23 cellular contexts compared by ENCODE assay signal in the genomic region with DNA sequence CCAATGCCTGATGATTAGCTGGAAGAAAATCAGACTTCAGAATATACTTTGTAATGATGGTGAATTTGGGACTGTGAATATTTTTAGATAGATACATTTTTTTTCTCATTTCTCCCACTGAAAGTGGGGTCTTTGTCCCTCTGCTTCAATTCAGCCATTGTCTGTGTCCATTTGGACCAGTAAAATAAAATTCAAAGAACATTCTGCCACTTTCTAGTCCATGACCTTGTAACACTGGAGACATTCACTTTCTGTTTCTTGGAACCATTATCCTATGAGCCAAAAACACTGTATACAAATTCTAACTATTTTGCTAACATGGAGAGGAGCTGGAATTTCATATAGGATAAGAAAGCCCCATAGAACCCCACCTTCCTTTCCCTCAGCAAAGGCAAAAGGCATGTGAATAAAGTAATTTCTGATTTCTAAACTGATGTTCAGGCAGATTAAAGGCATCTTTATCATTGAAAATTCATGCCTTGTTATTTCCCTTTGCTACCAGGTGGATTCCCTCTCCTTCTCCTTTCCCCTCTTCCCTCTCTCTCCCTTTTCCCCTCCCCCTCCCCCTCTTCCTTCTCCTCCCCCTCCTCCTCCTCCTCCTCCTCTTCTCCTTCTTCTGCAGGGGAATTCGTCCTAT.
"Had no signal": no experiment of that assay in that cellular context is flagged by ENCODE, and none has a peak within 500 bp of the region (broad histone marks: within the 10 kb centered on the region; RNA-seq: fewer than 3 reads in every experiment).

No MANE protein-coding gene starts in this region.

- H2AFZ ChIP-seq: neural progenitor cell had no signal

- H3K27me3 Mint-ChIP-seq: dendritic cell treated with granulocyte-macrophage colony-stimulating factor and Interleukin-4, amounts not matched to agents 40 ng/mL and 50 ng/mL, for 4 days; stimulated activated naive B cell treated with anti-CD40 and anti-IgM and Interleukin-4, amounts not matched to agents 10 μg/mL and 1 μg/mL and 100 μg/mL, for 72 hours; stimulated activated naive CD8-positive, alpha-beta T cell treated with anti-CD3 and anti-CD28 coated beads, Interleukin-15, amount 100 ng/mL, for 72 hours had no signal

- H3K4me1 Mint-ChIP-seq: endodermal cell; natural killer cell; neural progenitor cell; stimulated activated naive B cell treated with anti-CD40 and anti-IgM and Interleukin-4, amounts not matched to agents 10 μg/mL and 1 μg/mL and 100 μg/mL, for 72 hours; stimulated activated naive CD8-positive, alpha-beta T cell treated with anti-CD3 and anti-CD28 coated beads, Interleukin-15, amount 100 ng/mL, for 72 hours had no signal

- H3K4me1 ChIP-seq: heart left ventricle, neural progenitor cell, prostate gland, spleen had no signal

- H3K36me3 Mint-ChIP-seq: neural progenitor cell; stimulated activated naive B cell treated with anti-CD40 and anti-IgM and Interleukin-4, amounts not matched to agents 10 μg/mL and 1 μg/mL and 100 μg/mL, for 72 hours had no signal

- DNase-seq: effector CD4-positive, alpha-beta T cell; endodermal cell; erythroblast; foreskin melanocyte; heart left ventricle; islet precursor cell; mammary epithelial cell; natural killer cell; ovary; retina; spleen; stimulated activated CD4-positive, alpha-beta T cell treated with anti-CD3 and anti-CD28 coated beads, Interleukin-15, amount 100 ng/mL, for 24 hours; stimulated activated CD4-positive, alpha-beta T cell treated with anti-CD3 and anti-CD28 coated beads, Interleukin-1b, Interleukin-23, amount 100 ng/mL, for 48 hours; stimulated activated CD4-positive, alpha-beta T cell treated with anti-CD3 and anti-CD28 coated beads, Interleukin-4, amount 100 ng/mL, for 4 hours; stimulated activated naive B cell treated with anti-CD40 and anti-IgM and Interleukin-4, amounts not matched to agents 10 μg/mL and 1 μg/mL and 100 μg/mL, for 72 hours; stimulated activated naive CD8-positive, alpha-beta T cell treated with anti-CD3 and anti-CD28 coated beads, Interleukin-15, amount 100 ng/mL, for 72 hours; trophoblast cell had no signal

- ATAC-seq: heart left ventricle; left lobe of liver; natural killer cell; sciatic nerve; stimulated activated naive B cell treated with anti-CD40 and anti-IgM and Interleukin-4, amounts not matched to agents 10 μg/mL and 1 μg/mL and 100 μg/mL, for 72 hours; stimulated activated naive CD8-positive, alpha-beta T cell treated with anti-CD3 and anti-CD28 coated beads, Interleukin-15, amount 100 ng/mL, for 72 hours had no signal

- H3K9me3 Mint-ChIP-seq: dendritic cell treated with granulocyte-macrophage colony-stimulating factor and Interleukin-4, amounts not matched to agents 40 ng/mL and 50 ng/mL, for 4 days; endodermal cell; neural progenitor cell had no signal

- H3K9ac ChIP-seq: neural progenitor cell had no signal

- H3K27ac Mint-ChIP-seq: dendritic cell treated with granulocyte-macrophage colony-stimulating factor and Interleukin-4, amounts not matched to agents 40 ng/mL and 50 ng/mL, for 4 days; endodermal cell; natural killer cell; neural progenitor cell; stimulated activated naive B cell treated with anti-CD40 and anti-IgM and Interleukin-4, amounts not matched to agents 10 μg/mL and 1 μg/mL and 100 μg/mL, for 72 hours; stimulated activated naive CD8-positive, alpha-beta T cell treated with anti-CD3 and anti-CD28 coated beads, Interleukin-15, amount 100 ng/mL, for 72 hours had no signal

- FAIRE-seq: endothelial cell of umbilical vein had no signal

- H3K27ac ChIP-seq: heart left ventricle, neural progenitor cell, ovary, prostate gland, spleen had no signal

- H3K36me3 ChIP-seq: heart left ventricle, neural progenitor cell, ovary, prostate gland, spleen had no signal

- H3K9me3 ChIP-seq: heart left ventricle, ovary, prostate gland had no signal

- H3K4me3 Mint-ChIP-seq: dendritic cell treated with granulocyte-macrophage colony-stimulating factor and Interleukin-4, amounts not matched to agents 40 ng/mL and 50 ng/mL, for 4 days; endodermal cell; natural killer cell; neural progenitor cell; stimulated activated naive B cell treated with anti-CD40 and anti-IgM and Interleukin-4, amounts not matched to agents 10 μg/mL and 1 μg/mL and 100 μg/mL, for 72 hours; stimulated activated naive CD8-positive, alpha-beta T cell treated with anti-CD3 and anti-CD28 coated beads, Interleukin-15, amount 100 ng/mL, for 72 hours had no signal

- H3K4me3 ChIP-seq: heart left ventricle, neural progenitor cell, ovary, prostate gland, spleen had no signal

- H3K4me2 ChIP-seq: neural progenitor cell had no signal

- H3K27me3 ChIP-seq: heart left ventricle, neural progenitor cell, ovary, spleen had no signal
